In the genomic region with DNA sequence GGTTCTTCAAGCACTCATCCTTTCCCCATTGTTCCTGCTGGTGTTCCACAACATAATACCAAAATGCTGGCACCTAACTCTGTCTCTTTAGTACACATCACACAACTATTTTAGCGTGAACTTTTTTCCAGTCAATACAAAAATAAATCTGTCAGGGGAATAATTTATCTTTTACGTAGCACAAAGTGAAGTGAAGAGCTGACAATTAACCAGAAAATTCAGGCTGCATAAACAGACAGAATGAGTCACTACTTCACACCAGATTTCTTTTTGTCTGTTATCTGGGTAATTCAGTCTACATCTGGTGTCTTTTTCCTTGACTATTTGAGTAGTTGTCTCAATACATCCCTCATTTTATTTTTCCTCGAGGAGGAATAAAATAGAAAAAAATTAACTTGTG, we compare ENCODE assay signal across 25 cellular contexts. TPM values are rescaled to one million over a fixed set of nuclear protein-coding genes. Genes with fewer than 3 reads are reported as not detected.
DNase-seq lines count a peak whose midpoint lies in the region; ATAC-seq, FAIRE-seq and TF ChIP-seq lines count a peak whose summit lies in the region.
"Had no signal": no experiment of that assay in that cellular context is flagged by ENCODE, and none has a peak within 500 bp of the region (broad histone marks: within the 10 kb centered on the region; RNA-seq: fewer than 3 reads in every experiment).

No MANE protein-coding gene starts in this region.

- no peaks in the 10 kb centered on the region for H3K27me3 Mint-ChIP-seq in astrocyte (ENCODE audit: low read depth, unreplicated experiment)

- H3K9me3 ChIP-seq in astrocyte (ENCODE audit: insufficient read depth, low read depth, low read length), result no peaks in the 10 kb centered on the region
- no peaks in the 10 kb centered on the region for H3K9me3 ChIP-seq in aorta (ENCODE audit: control insufficient read depth, low read length)
- H3K9me3 ChIP-seq: upper lobe of left lung had no signal

- intact Hi-C loops in aorta (cut with DNase I), result no loop called here

- no peak overlapping the region for H3K4me3 Mint-ChIP-seq in astrocyte (ENCODE audit: unreplicated experiment)
- H3K4me3 Mint-ChIP-seq: activated CD4-positive, alpha-beta T cell treated with anti-CD3 and anti-CD28 coated beads for 36 hours; CD14-positive monocyte; GM23338; natural killer cell had no signal

- H3K27me3 ChIP-seq in astrocyte (ENCODE audit: insufficient read depth, low read length), result peaks cover 5% of the 10 kb centered on the region
- no peaks in the 10 kb centered on the region for H3K27me3 ChIP-seq in aorta (ENCODE audit: control insufficient read depth in 1 of 2, insufficient read depth in 2 of 2, low read length in 1 of 2)
- H3K27me3 ChIP-seq: brain microvascular endothelial cell, upper lobe of left lung had no signal

- no peak overlapping the region for H3K4me2 ChIP-seq in astrocyte (ENCODE audit: low read length)
- H3K4me2 ChIP-seq: GM23338 had no signal

- H3K9ac ChIP-seq in astrocyte (ENCODE audit: low read length), result no peak overlapping the region

- H3K36me3 ChIP-seq in astrocyte (ENCODE audit: insufficient read depth, low read length) (no peaks in the 10 kb centered on the region), aorta (ENCODE audit: control insufficient read depth in 1 of 2, insufficient read depth in 2 of 2, low read length in 1 of 2) (no peaks in the 10 kb centered on the region)
- H3K36me3 ChIP-seq: brain microvascular endothelial cell, upper lobe of left lung had no signal

- TF ChIP-seq CTCF in AG10803 (conservative IDR thresholded peaks at IDR 0.05; ENCODE audit: low read length), result no peak
- TF ChIP-seq CTCF in astrocyte (IDR thresholded peaks at IDR 0.05; ENCODE audit: insufficient read depth, low read depth, low read length), result no peak

- H3K4me3 ChIP-seq in AG10803 (ENCODE audit: low read length) (no peak overlapping the region), astrocyte (ENCODE audit: insufficient read depth, low read depth, low read length) (no peak overlapping the region), aorta (ENCODE audit: low read length in 2 of 2) (no peak overlapping the region)
- H3K4me3 ChIP-seq: GM23338, upper lobe of left lung had no signal

- FAIRE-seq in GM19239 (lab: Jason Lieb, UNC), result peak; percentile 59
- peak; percentile 29 for FAIRE-seq in astrocyte (lab: Jason Lieb, UNC)
- FAIRE-seq: colon, D721Med had no signal

- H3K9me3 Mint-ChIP-seq in astrocyte (ENCODE audit: unreplicated experiment), result no peaks in the 10 kb centered on the region
- H3K9me3 Mint-ChIP-seq: GM23338, natural killer cell had no signal

- H3K36me3 Mint-ChIP-seq in astrocyte (ENCODE audit: low read depth, unreplicated experiment), result no peaks in the 10 kb centered on the region
- H3K36me3 Mint-ChIP-seq: CD14-positive monocyte, natural killer cell had no signal

- H3K4me1 Mint-ChIP-seq in astrocyte (ENCODE audit: low read depth, unreplicated experiment), result peaks cover 29% of the 10 kb centered on the region
- H3K4me1 Mint-ChIP-seq: natural killer cell had no signal

- 8 to 9% methylated on average over 3 of the region's 3 CpGs for WGBS in aorta, 2 donors

- H3K27ac ChIP-seq in astrocyte (ENCODE audit: low read depth, low read length), result no peak overlapping the region
- no peak overlapping the region for H3K27ac ChIP-seq in aorta (ENCODE audit: low read depth in 1 of 2, low read length in 2 of 2)
- H3K27ac ChIP-seq: brain microvascular endothelial cell, upper lobe of left lung had no signal

- DNase-seq in AG10803 (ENCODE audit: low read depth), result peak; percentile 75
- DNase-seq in GM19239 (ENCODE audit: insufficient read length, low spot score), result no peak
- DNase-seq in astrocyte (ENCODE audit: low read depth), result peak; percentile 90
- peak; percentile 90 to 91 for DNase-seq in lung microvascular endothelial cell (ENCODE audit: low read depth in 2 of 2)
- no peak for DNase-seq in aorta
- DNase-seq: activated CD4-positive, alpha-beta T cell treated with anti-CD3 and anti-CD28 coated beads for 36 hours; brain microvascular endothelial cell; GDM1; Kasumi-1; natural killer cell; NCI-H1092; NCI-H187 treated with DMSO at 0.1 percent for 48 hours; NCI-H2227 treated with DMSO at 0.1 percent for 48 hours; right cardiac atrium; SHP77 treated with DMSO at 0.1 percent for 48 hours; SW 1271; upper lobe of left lung had no signal

- no peaks in the 10 kb centered on the region for H3K79me2 ChIP-seq in astrocyte (ENCODE audit: insufficient read depth, low read length)

- ATAC-seq in GM18519 (IDR thresholded peaks at IDR 0.05; ENCODE audit: low FRiP score, unreplicated experiment), result no peak
- ATAC-seq in GM21737 (IDR thresholded peaks at IDR 0.05; ENCODE audit: unreplicated experiment), result no peak
- ATAC-seq in GM21528 (IDR thresholded peaks at IDR 0.05; ENCODE audit: low FRiP score, unreplicated experiment), result no peak
- no peak for ATAC-seq in aorta (ENCODE audit: low FRiP score)
- ATAC-seq: activated CD4-positive, alpha-beta T cell treated with anti-CD3 and anti-CD28 coated beads for 36 hours; activated naive CD4-positive, alpha-beta T cell treated with anti-CD3 and anti-CD28 coated beads, Interleukin-2, amount 50 U/mL, for 72 hours; GM23338; natural killer cell had no signal

- H3K4me1 ChIP-seq in astrocyte (ENCODE audit: insufficient read depth, low read length) (peaks cover 5% of the 10 kb centered on the region), aorta (ENCODE audit: control insufficient read depth in 1 of 2, insufficient read depth in 2 of 2, low read length in 2 of 2) (no peaks in the 10 kb centered on the region)

- H3K27ac Mint-ChIP-seq in astrocyte (ENCODE audit: unreplicated experiment), result no peak overlapping the region
- H3K27ac Mint-ChIP-seq: activated CD4-positive, alpha-beta T cell treated with anti-CD3 and anti-CD28 coated beads for 36 hours; activated naive CD4-positive, alpha-beta T cell treated with anti-CD3 and anti-CD28 coated beads, Interleukin-2, amount 50 U/mL, for 72 hours; CD14-positive monocyte; GM23338; natural killer cell had no signal

- H4K20me1 ChIP-seq in astrocyte (ENCODE audit: insufficient read depth, low read length), result no peaks in the 10 kb centered on the region

- H2AFZ ChIP-seq in astrocyte (ENCODE audit: low read depth, low read length), result no peak overlapping the region
- H2AFZ ChIP-seq: GM23338 had no signal

RNA-seq across cellular contexts. Expression of a gene that starts 7.9 kb away (rescaled TPM):
- 87.7 and 107 TPM in 2 replicates for total RNA-seq in astrocyte
- 86.3 and 88.5 TPM in 2 replicates for total RNA-seq in lung microvascular endothelial cell
- total RNA-seq in aorta, result 100 to 1,000 TPM; 119 to 125 TPM
- 10 to 100 TPM; 17.8 to 20.3 TPM for polyA plus RNA-seq in aorta

Comparison
In these comparisons a context has a peak if more than half of its experiments do, and no peak if none do; other contexts are left out.
1. DNase-seq: peak in AG10803 (single experiment), astrocyte (single experiment) and lung microvascular endothelial cell (2 of 2); none in GM19239 (single experiment) and aorta (0 of 2).